ENCODE assay signal across 10 cellular contexts in the genomic region with DNA sequence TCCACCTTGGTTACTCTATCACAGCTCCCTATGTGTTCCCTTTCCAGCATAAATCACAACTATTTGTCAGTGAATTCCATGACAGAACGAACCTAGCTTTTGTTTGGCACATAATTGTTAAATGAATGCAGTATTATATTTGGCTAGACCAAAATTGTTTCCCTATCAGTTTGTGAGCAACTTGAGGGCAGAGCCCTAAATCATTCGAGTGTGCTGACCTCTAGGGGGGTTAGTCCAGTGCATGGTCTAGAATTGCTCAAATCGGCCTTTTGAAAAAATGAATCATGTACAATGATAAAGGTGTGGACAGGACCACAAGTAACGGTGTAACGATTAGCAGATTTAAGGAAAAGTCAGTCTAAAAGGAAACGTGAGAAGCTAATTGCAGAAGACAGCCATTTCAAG. TPM values are rescaled to one million over a fixed set of nuclear protein-coding genes. Genes with fewer than 3 reads are reported as not detected.
DNase-seq lines count a peak whose midpoint lies in the region; ATAC-seq, FAIRE-seq and TF ChIP-seq lines count a peak whose summit lies in the region.
"Had no signal": no experiment of that assay in that cellular context is flagged by ENCODE, and none has a peak within 500 bp of the region (broad histone marks: within the 10 kb centered on the region; RNA-seq: fewer than 3 reads in every experiment).

No MANE protein-coding gene starts in this region.

- H3K27me3 Mint-ChIP-seq in T-helper 1 cell treated with Interleukin-12 subunit alpha and Interleukin-12 subunit beta and Interleukin-4 antibody, amounts not matched to agents 30 μg/mL and 1 μg/mL, for 36 hours (ENCODE audit: low read depth), result peaks cover 5% of the 10 kb centered on the region
- no peaks in the 10 kb centered on the region for H3K27me3 Mint-ChIP-seq in activated T-helper 17 cell treated with anti-CD3 and anti-CD28 coated beads, Interleukin-2, amount 50 U/mL, for 72 hours

- H3K36me3 ChIP-seq in keratinocyte (ENCODE audit: control insufficient read depth in 2 of 2, extremely low read depth in 1 of 2, insufficient read depth in 2 of 2, low read length in 2 of 2) (no peaks in the 10 kb centered on the region), subcutaneous abdominal adipose tissue (ENCODE audit: control insufficient read depth in 5 of 5, insufficient read depth in 5 of 5, low read length in 5 of 5) (no peaks in the 10 kb centered on the region)

- no peaks in the 10 kb centered on the region for H3K9me1 ChIP-seq in keratinocyte (ENCODE audit: control insufficient read depth, extremely low read depth, insufficient read depth, low read length)

- H3K4me1 Mint-ChIP-seq in T-helper 1 cell treated with Interleukin-12 subunit alpha and Interleukin-12 subunit beta and Interleukin-4 antibody, amounts not matched to agents 30 μg/mL and 1 μg/mL, for 36 hours (ENCODE audit: low read depth), result peaks cover 24% of the 10 kb centered on the region
- peaks cover 16% of the 10 kb centered on the region for H3K4me1 Mint-ChIP-seq in activated T-helper 17 cell treated with anti-CD3 and anti-CD28 coated beads, Interleukin-2, amount 50 U/mL, for 72 hours

- H3K9me3 ChIP-seq in keratinocyte (ENCODE audit: control insufficient read depth, low read depth, low read length) (no peaks in the 10 kb centered on the region), subcutaneous abdominal adipose tissue (ENCODE audit: control insufficient read depth in 5 of 5, low read length in 5 of 5) (no peaks in the 10 kb centered on the region)

- H3K9ac ChIP-seq in keratinocyte (ENCODE audit: control insufficient read depth, extremely low read depth, insufficient read depth, low read length) (no peak overlapping the region), subcutaneous abdominal adipose tissue (ENCODE audit: low read length in 5 of 5) (no peak overlapping the region)

- peak overlapping the region; percentile 59 for H3K4me2 ChIP-seq in keratinocyte (ENCODE audit: control insufficient read depth, extremely low read depth, insufficient read depth, low read depth, low read length)

- no peak for ATAC-seq in activated T-helper 17 cell treated with anti-CD3 and anti-CD28 coated beads, Interleukin-2, amount 50 U/mL, for 72 hours (replicated peaks)
- ATAC-seq in GM18519 (IDR thresholded peaks at IDR 0.05; ENCODE audit: low FRiP score, unreplicated experiment), result no peak

- H3K4me3 ChIP-seq in keratinocyte (ENCODE audit: control insufficient read depth in 2 of 3, extremely low read depth in 1 of 3, insufficient read depth in 2 of 3, low read depth in 1 of 3, low read length in 3 of 3) (peak overlapping the region in 1 of 3 experiments; percentile 23), subcutaneous abdominal adipose tissue (ENCODE audit: low read depth in 1 of 5, low read length in 5 of 5) (peak overlapping the region; percentile 70 to 95 (median 93))

- peak overlapping the region; percentile 95 for H3K4me3 Mint-ChIP-seq in T-helper 1 cell treated with Interleukin-12 subunit alpha and Interleukin-12 subunit beta and Interleukin-4 antibody, amounts not matched to agents 30 μg/mL and 1 μg/mL, for 36 hours
- peak overlapping the region; percentile 94 for H3K4me3 Mint-ChIP-seq in activated T-helper 17 cell treated with anti-CD3 and anti-CD28 coated beads, Interleukin-2, amount 50 U/mL, for 72 hours

- H3K27ac ChIP-seq in keratinocyte (ENCODE audit: control insufficient read depth, insufficient read depth, low read length), result peak overlapping the region; percentile 86
- peak overlapping the region; percentile 94 for H3K27ac ChIP-seq in subcutaneous abdominal adipose tissue (ENCODE audit: low read depth, low read length)

- H3K79me2 ChIP-seq in keratinocyte (ENCODE audit: control insufficient read depth, insufficient read depth, low read length), result peaks cover 43% of the 10 kb centered on the region

- H3K27ac Mint-ChIP-seq in T-helper 1 cell treated with Interleukin-12 subunit alpha and Interleukin-12 subunit beta and Interleukin-4 antibody, amounts not matched to agents 30 μg/mL and 1 μg/mL, for 36 hours, result peak overlapping the region; percentile 96
- peak overlapping the region; percentile 91 for H3K27ac Mint-ChIP-seq in activated T-helper 17 cell treated with anti-CD3 and anti-CD28 coated beads, Interleukin-2, amount 50 U/mL, for 72 hours

- DNase-seq in T-helper 1 cell (no peak), keratinocyte (ENCODE audit: low read depth, low spot score) (no peak), retina (no peak), UCSD-AML1 (lab: John Stamatoyannopoulos, UW; ENCODE audit: unreplicated experiment) (no peak)

- dilution Hi-C loops in keratinocyte (cut with MboI; ENCODE audit: extremely low pct_ligation_motif_present, low sequenced_read_pairs), result no loop called here

- peaks cover 2% of the 10 kb centered on the region for H4K20me1 ChIP-seq in keratinocyte (ENCODE audit: control insufficient read depth, extremely low read depth, insufficient read depth, low read length)

- H3K4me1 ChIP-seq in keratinocyte (ENCODE audit: control insufficient read depth, extremely low read depth, insufficient read depth, low read length) (peaks cover 6% of the 10 kb centered on the region), subcutaneous abdominal adipose tissue (ENCODE audit: control insufficient read depth in 5 of 5, insufficient read depth in 5 of 5, low read length in 5 of 5) (peaks cover 0 to 44% (median 33%) of the 10 kb centered on the region in 5 donors)

- H3K27me3 ChIP-seq in keratinocyte (ENCODE audit: control insufficient read depth, extremely low read depth, insufficient read depth, low read length), result no peaks in the 10 kb centered on the region
- H3K27me3 ChIP-seq in subcutaneous abdominal adipose tissue (ENCODE audit: control insufficient read depth in 5 of 5, insufficient read depth in 4 of 5, low read length in 5 of 5), result no peaks in the 10 kb centered on the region

- no peaks in the 10 kb centered on the region for H3K9me3 Mint-ChIP-seq in T-helper 1 cell treated with Interleukin-12 subunit alpha and Interleukin-12 subunit beta and Interleukin-4 antibody, amounts not matched to agents 30 μg/mL and 1 μg/mL, for 36 hours
- peaks cover 3% of the 10 kb centered on the region for H3K9me3 Mint-ChIP-seq in activated T-helper 17 cell treated with anti-CD3 and anti-CD28 coated beads, Interleukin-2, amount 50 U/mL, for 72 hours

- peaks cover 5% of the 10 kb centered on the region for H3K36me3 Mint-ChIP-seq in T-helper 1 cell treated with Interleukin-12 subunit alpha and Interleukin-12 subunit beta and Interleukin-4 antibody, amounts not matched to agents 30 μg/mL and 1 μg/mL, for 36 hours (ENCODE audit: low read depth)
- H3K36me3 Mint-ChIP-seq in activated T-helper 17 cell treated with anti-CD3 and anti-CD28 coated beads, Interleukin-2, amount 50 U/mL, for 72 hours (ENCODE audit: low read depth), result peaks cover 19% of the 10 kb centered on the region

- no peak for FAIRE-seq in keratinocyte (lab: Jason Lieb, UNC)
- FAIRE-seq: A204.1, TTC549 had no signal

- H2AFZ ChIP-seq in keratinocyte (ENCODE audit: control insufficient read depth, low read length), result peak overlapping the region; percentile 86

- TF ChIP-seq CTCF in keratinocyte (optimal IDR thresholded peaks at IDR 0.05 in 1 of 3, IDR thresholded peaks at IDR 0.05 in 1 of 3, conservative IDR thresholded peaks at IDR 0.05 in 1 of 3; ENCODE audit: extremely low read depth in 1 of 3, insufficient read depth in 2 of 3, low read length in 3 of 3), result no peak

RNA-seq across cellular contexts. Expression of a gene that starts 0.5 kb away (rescaled TPM):
- total RNA-seq in activated T-helper 17 cell treated with anti-CD3 and anti-CD28 coated beads, Interleukin-2, amount 50 U/mL, for 72 hours, result 10 to 100 TPM; 21.5 to 22.4 TPM
- polyA plus RNA-seq in keratinocyte, result 25.0 to 31.1 TPM (median 30.8 TPM) in 3 replicates
- polyA plus RNA-seq in keratinocyte (2011; ENCODE audit: low read depth), result 35.6 TPM
- 22.2 and 34.4 TPM in 2 replicates for polyA plus RNA-seq in keratinocyte (2011; cell fraction: cytosol; rRNA removed)
- polyA plus RNA-seq in keratinocyte (2011; cell fraction: nucleus; rRNA removed), result 17.4 and 21.9 TPM in 2 replicates
- polyA plus RNA-seq in keratinocyte (2012; ENCODE audit: low replicate concordance), result 27.2 and 49.5 TPM in 2 replicates
- 6.7 to 12.3 TPM (median 10.5 TPM) in 3 replicates for polyA minus RNA-seq in keratinocyte
- 20.9 TPM for polyA minus RNA-seq in keratinocyte (2011; cell fraction: cytosol; rRNA and poly(A)+ RNA removed)
- 8.4 and 13.4 TPM in 2 replicates for polyA minus RNA-seq in keratinocyte (2011; cell fraction: nucleus; rRNA and poly(A)+ RNA removed)
